8 cellular contexts compared by ENCODE assay signal in the genomic region with DNA sequence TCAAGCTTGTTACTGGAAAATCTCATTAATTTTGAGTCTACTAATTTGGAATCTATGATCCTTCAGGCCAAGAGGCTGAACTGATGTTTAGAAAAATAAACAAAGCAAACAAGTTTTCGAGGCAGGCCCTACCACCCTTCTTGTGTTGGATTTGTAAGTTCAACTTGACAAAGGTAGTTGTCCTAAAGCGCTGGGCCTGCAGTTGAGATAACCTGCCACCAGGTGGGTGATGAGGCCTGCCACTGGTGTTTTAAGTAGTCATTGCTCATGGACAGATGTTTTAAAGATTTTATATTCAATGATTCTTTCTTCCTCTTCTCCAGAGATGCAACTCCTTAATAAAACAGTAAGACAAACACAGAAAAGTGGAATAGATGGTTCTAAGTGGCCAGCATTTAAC. TPM values are rescaled to one million over a fixed set of nuclear protein-coding genes. Genes with fewer than 3 reads are reported as not detected.
DNase-seq lines count a peak whose midpoint lies in the region; ATAC-seq, FAIRE-seq and TF ChIP-seq lines count a peak whose summit lies in the region.

No MANE protein-coding gene starts in this region.

- no peaks in the 10 kb centered on the region for H3K9me3 Mint-ChIP-seq in Calu3 (ENCODE audit: low read depth, unreplicated experiment)

- BruUV-seq in Calu3 (replicated peaks; lab: Mats Ljungman, UMichigan) = no TSS peak

- DNase-seq in Calu3 = peak; percentile 62
- peak; percentile 10 for DNase-seq in activated CD8-positive, alpha-beta memory T cell treated with anti-CD3 and anti-CD28 coated beads, Interleukin-2, amount 50 U/mL, for 1 hour (ENCODE audit: extremely low read depth)
- peak in 1 of 2 donors; percentile 30 for DNase-seq in foreskin keratinocyte
- peak in 3 of 4 experiments; percentile 24 to 35 (median 26) for DNase-seq in stimulated activated CD4-positive, alpha-beta T cell treated with anti-CD3 and anti-CD28 coated beads, Interleukin-1b, Interleukin-23, amount 100 ng/mL, for 24 hours (ENCODE audit: low read depth in 4 of 4, low spot score in 1 of 4)
- DNase-seq in caudate nucleus (lab: John Stamatoyannopoulos, UW) = no peak
- DNase-seq in NCI-H187 (lab: John Stamatoyannopoulos, UW) = no peak
- DNase-seq in GM12891 (ENCODE audit: insufficient read length, low spot score) = no peak

- H3K27ac Mint-ChIP-seq in Calu3 (ENCODE audit: unreplicated experiment) = no peak overlapping the region

- no peaks in the 10 kb centered on the region for H3K4me1 ChIP-seq in foreskin keratinocyte

- H3K27ac ChIP-seq in foreskin keratinocyte (no peak overlapping the region), caudate nucleus (ENCODE audit: low read depth, low read length) (no peak overlapping the region)

- no peak overlapping the region for H3K4me3 Mint-ChIP-seq in Calu3 (ENCODE audit: low read depth, unreplicated experiment)

- no peaks in the 10 kb centered on the region for H3K36me3 Mint-ChIP-seq in Calu3 (ENCODE audit: insufficient read depth, unreplicated experiment)

- intact Hi-C loops in Calu3 (cut with micrococcal nuclease; ENCODE audit: unreplicated experiment) = loop anchor here (1.0 kb wide), 1 partner anchor 54 kb away; no protein-coding TSS in a partner anchor

- H3K27me3 ChIP-seq in foreskin keratinocyte = no peaks in the 10 kb centered on the region

- peak; percentile 58 for ATAC-seq in foreskin keratinocyte

- FAIRE-seq in GM12891 (lab: Jason Lieb, UNC) = no peak

- CTCF ChIA-PET in Calu3 (lab: Charles Lee) = interaction anchor here (0.6 to 1.8 kb wide), 2 partner anchors 54 to 222 kb away, joined by 5 to 7 read pairs; no protein-coding TSS in a partner anchor

- H3K27me3 Mint-ChIP-seq in Calu3 (ENCODE audit: unreplicated experiment) = no peaks in the 10 kb centered on the region

- H3K4me1 Mint-ChIP-seq in Calu3 (ENCODE audit: low read depth, unreplicated experiment) = no peaks in the 10 kb centered on the region

- TF ChIP-seq CTCF in Calu3 (IDR thresholded peaks at IDR 0.05; ENCODE audit: unreplicated experiment) (peak; percentile 28), LNCAP (IDR thresholded peaks at IDR 0.05) (peak; percentile 40), foreskin keratinocyte (conservative IDR thresholded peaks at IDR 0.05) (peak; percentile 90)

- no peak for TF ChIP-seq POLR2A in GM12891 (IDR thresholded peaks at IDR 0.05; ENCODE audit: low read depth, low read length)

TF ChIP-seq in GM12891, 5 proteins besides CTCF, POLR2A, EP300 and RAD21:
- no peak for TF ChIP-seq SPI1 (IDR thresholded peaks at IDR 0.05; ENCODE audit: low read depth, low read length)
- TF ChIP-seq TAF1 (IDR thresholded peaks at IDR 0.05; ENCODE audit: low read depth, low read length) = no peak
- no peak for TF ChIP-seq POLR2AphosphoS5 (IDR thresholded peaks at IDR 0.05; ENCODE audit: low read depth, low read length)
- TF ChIP-seq PAX5 (IDR thresholded peaks at IDR 0.05; ENCODE audit: insufficient read depth, low read length, severe bottlenecking) = no peak
- no peak for TF ChIP-seq POU2F2 (IDR thresholded peaks at IDR 0.05; ENCODE audit: low read depth, low read length)

RNA-seq across cellular contexts. Expression of a gene that starts 19.4 kb away (rescaled TPM):
- total RNA-seq in Calu3 (2022) = 0.44 TPM in 1 of 2 replicates, not detected in the other
- not detected in 2 replicates for total RNA-seq in foreskin keratinocyte
- polyA plus RNA-seq in foreskin keratinocyte = 0.03 and 0.04 TPM in 2 replicates
- 0.04 TPM for polyA plus RNA-seq in GM12891 (2012; ENCODE audit: low read depth, missing spikeins)

RNA-seq across cellular contexts. Expression of a gene that starts 24.8 kb away (rescaled TPM):
- total RNA-seq in Calu3 (2022) = 16.3 and 17.3 TPM in 2 replicates
- total RNA-seq in foreskin keratinocyte = 14.0 and 14.3 TPM in 2 replicates
- 7.3 and 7.4 TPM in 2 replicates for polyA plus RNA-seq in foreskin keratinocyte
- polyA plus RNA-seq in GM12891 (2012; ENCODE audit: low read depth, missing spikeins) = 1.6 TPM

RNA-seq across cellular contexts. Expression of a gene that starts 38.8 kb away (rescaled TPM):
- total RNA-seq in Calu3 (2022) = not detected in 2 replicates
- total RNA-seq in foreskin keratinocyte = not detected in 2 replicates
- polyA plus RNA-seq in foreskin keratinocyte = not detected in 2 replicates
- polyA plus RNA-seq in GM12891 (2012; ENCODE audit: low read depth, missing spikeins) = not detected

Comparison
In these comparisons a context has a peak if more than half of its experiments do, and no peak if none do; other contexts are left out.
1. DNase-seq: peak in Calu3 (single experiment), activated CD8-positive, alpha-beta memory T cell treated with anti-CD3 and anti-CD28 coated beads, Interleukin-2, amount 50 U/mL, for 1 hour (single experiment) and stimulated activated CD4-positive, alpha-beta T cell treated with anti-CD3 and anti-CD28 coated beads, Interleukin-1b, Interleukin-23, amount 100 ng/mL, for 24 hours (3 of 4); none in caudate nucleus (0 of 61), NCI-H187 (0 of 2) and GM12891 (single experiment).
2. CTCF ChIP-seq: peak in every context shown above with its lines; median percentile 90 in foreskin keratinocyte; 40 in LNCAP; 28 in Calu3.